8 cellular contexts compared by ENCODE assay signal in the genomic region with DNA sequence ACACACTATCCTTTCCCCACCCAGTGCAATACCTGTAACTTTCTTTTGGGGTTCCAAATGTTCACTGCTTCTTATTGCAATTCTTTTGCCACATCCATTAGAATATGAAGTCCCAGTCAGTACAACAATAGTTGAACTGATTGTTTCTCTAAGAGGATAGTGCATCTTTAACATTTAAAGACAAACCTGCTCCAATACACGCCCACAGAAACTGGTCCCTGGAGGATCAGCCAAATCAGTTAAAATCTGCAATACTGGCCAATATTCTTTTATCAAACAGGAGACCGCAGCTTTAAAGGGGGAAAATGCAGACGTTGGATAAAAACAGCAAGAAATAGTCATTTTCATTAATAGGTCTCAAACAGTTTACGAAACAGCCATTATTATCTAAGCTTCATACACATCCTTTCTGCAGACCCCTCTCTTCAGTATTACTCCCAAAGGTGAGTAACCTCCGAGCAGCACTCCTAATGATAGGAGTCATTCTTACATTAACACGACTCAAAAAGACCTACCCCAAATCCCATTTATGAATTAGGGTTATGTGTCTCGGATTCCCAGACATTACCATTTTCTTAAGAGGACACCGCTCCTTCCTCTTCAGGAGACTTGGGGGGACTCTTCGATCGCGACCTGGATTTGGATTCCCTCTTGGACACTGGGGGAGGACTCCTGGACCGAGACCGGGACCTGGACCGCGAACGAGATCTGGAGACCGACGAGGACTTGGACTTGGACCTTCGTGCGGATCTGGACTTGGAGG. TPM values are rescaled to one million over a fixed set of nuclear protein-coding genes. Genes with fewer than 3 reads are reported as not detected.
A peak's percentile ranks its signal among the peaks of the same experiment; 100 is the strongest.
DNase-seq lines count a peak whose midpoint lies in the region; ATAC-seq and TF ChIP-seq lines count a peak whose summit lies in the region.

No MANE protein-coding gene starts in this region.

- H3K4me3 ChIP-seq in Caco-2 (ENCODE audit: low read depth, low read length) (peak overlapping the region; percentile 97), duodenal mucosa (ENCODE audit: low read depth in 1 of 2, low read length in 2 of 2) (peak overlapping the region; percentile 95 to 97), neural progenitor cell (peak overlapping the region; percentile 90)

- H3F3A ChIP-seq in neural progenitor cell (ENCODE audit: low read depth): peaks cover 69% of the 10 kb centered on the region

- H3K9me3 Mint-ChIP-seq in Caco-2 (ENCODE audit: unreplicated experiment) (no peaks in the 10 kb centered on the region), neural progenitor cell (no peaks in the 10 kb centered on the region)

- peaks cover 18% of the 10 kb centered on the region for H3K4me1 ChIP-seq in Caco-2
- peaks cover 42 to 50% of the 10 kb centered on the region in 2 donors for H3K4me1 ChIP-seq in duodenal mucosa (ENCODE audit: control insufficient read depth in 1 of 2, insufficient read depth in 2 of 2, low read length in 2 of 2)
- peaks cover 27% of the 10 kb centered on the region for H3K4me1 ChIP-seq in neural progenitor cell

- POLR2A ChIA-PET in Caco-2 (lab: Charles Lee): interaction anchor here (0.7 to 1.1 kb wide), 2 partner anchors 8 to 555 kb away, joined by 4 to 9 read pairs; no protein-coding TSS in a partner anchor

- H2AFZ ChIP-seq in neural progenitor cell (replicated peaks): no peak overlapping the region

- H3K4me1 Mint-ChIP-seq in Caco-2 (ENCODE audit: low read depth, unreplicated experiment) (peaks cover 21% of the 10 kb centered on the region), neural progenitor cell (peaks cover 48% of the 10 kb centered on the region)

- H3K4me3 Mint-ChIP-seq in Caco-2 (ENCODE audit: unreplicated experiment) (peak overlapping the region; percentile 96), neural progenitor cell (peak overlapping the region; percentile 99)

- peak overlapping the region; percentile 98 for H3K4me2 ChIP-seq in neural progenitor cell

- BruUV-seq in Caco-2 (replicated peaks; lab: Mats Ljungman, UMichigan): no TSS peak

- H3K9ac ChIP-seq in duodenal mucosa (ENCODE audit: low read depth in 1 of 2, low read length in 2 of 2) (peak overlapping the region; percentile 95 to 99), neural progenitor cell (peak overlapping the region; percentile 93)

- intact Hi-C loops in Caco-2 (cut with micrococcal nuclease; ENCODE audit: unreplicated experiment): no loop called here

- peaks cover 79% of the 10 kb centered on the region for H3K79me2 ChIP-seq in neural progenitor cell (ENCODE audit: low read depth)

- H3K27me3 Mint-ChIP-seq in Caco-2 (ENCODE audit: insufficient read depth, unreplicated experiment) (no peaks in the 10 kb centered on the region), neural progenitor cell (ENCODE audit: insufficient read depth, low read depth) (peaks cover 4% of the 10 kb centered on the region)

- no peak for DNase-seq in Caco-2
- peak; percentile 65 for DNase-seq in NCI-H69 (lab: John Stamatoyannopoulos, UW)
- no peak for DNase-seq in neural progenitor cell (ENCODE audit: low spot score)
- no peak for DNase-seq in COLO829 (ENCODE audit: low spot score)

- CTCF ChIA-PET in Caco-2 (lab: Charles Lee): interaction anchor here (1.4 kb wide), 1 partner anchor 8 kb away, joined by 4 read pairs; the partner anchor contains the start of gene METTL23

- peaks cover 82% of the 10 kb centered on the region for H3K36me3 Mint-ChIP-seq in Caco-2 (ENCODE audit: insufficient read depth, unreplicated experiment)
- peaks cover 28% of the 10 kb centered on the region for H3K36me3 Mint-ChIP-seq in neural progenitor cell

- H3K27ac ChIP-seq in duodenal mucosa (ENCODE audit: low read depth, low read length) (peak overlapping the region; percentile 97), neural progenitor cell (no peak overlapping the region)

- H3K9me3 ChIP-seq in Caco-2: no peaks in the 10 kb centered on the region
- H3K9me3 ChIP-seq in duodenal mucosa (ENCODE audit: control insufficient read depth in 1 of 2, low read length in 2 of 2): no peaks in the 10 kb centered on the region
- H3K9me3 ChIP-seq in neural progenitor cell (ENCODE audit: low read depth): no peaks in the 10 kb centered on the region

- ATAC-seq in GM21447 (IDR thresholded peaks at IDR 0.05; ENCODE audit: unreplicated experiment) (no peak), GM19397 (IDR thresholded peaks at IDR 0.05; ENCODE audit: unreplicated experiment) (no peak), GM18870 (IDR thresholded peaks at IDR 0.05; ENCODE audit: unreplicated experiment) (no peak)

- H3K27ac Mint-ChIP-seq in Caco-2 (ENCODE audit: unreplicated experiment) (peak overlapping the region; percentile 96), neural progenitor cell (peak overlapping the region; percentile 99)

- H3K27me3 ChIP-seq in Caco-2 (replicated peaks; ENCODE audit: control insufficient read depth, insufficient read depth, low read length): no peaks in the 10 kb centered on the region
- no peaks in the 10 kb centered on the region for H3K27me3 ChIP-seq in duodenal mucosa (ENCODE audit: control insufficient read depth in 1 of 2, insufficient read depth in 2 of 2, low read length in 2 of 2)
- no peaks in the 10 kb centered on the region for H3K27me3 ChIP-seq in neural progenitor cell

- H3K36me3 ChIP-seq in Caco-2 (ENCODE audit: control insufficient read depth, insufficient read depth, low read length) (peaks cover 11% of the 10 kb centered on the region), duodenal mucosa (ENCODE audit: control insufficient read depth in 1 of 2, insufficient read depth in 2 of 2, low read length in 2 of 2) (peaks cover 38 to 47% of the 10 kb centered on the region in 2 donors), neural progenitor cell (peaks cover 35% of the 10 kb centered on the region)

- TF ChIP-seq CTCF in Caco-2 (IDR thresholded peaks at IDR 0.05; ENCODE audit: insufficient read depth in 1 of 2, low read depth in 1 of 2, low read length in 1 of 2, severe bottlenecking in 1 of 2, unreplicated experiment in 1 of 2) (no peak), neural progenitor cell (IDR thresholded peaks at IDR 0.05) (no peak)

- peaks cover 46% of the 10 kb centered on the region for H4K20me1 ChIP-seq in neural progenitor cell (ENCODE audit: low read depth)

RNA-seq across cellular contexts. Expression of gene SRSF2, which starts 1.4 kb away (rescaled TPM):
- total RNA-seq in Caco-2 (2022) (349 and 356 TPM in 2 replicates), neural progenitor cell (ENCODE audit: low replicate concordance) (329 and 333 TPM in 2 replicates)

RNA-seq across cellular contexts. Expression of gene MFSD11, which starts 2.2 kb away (rescaled TPM):
- total RNA-seq in Caco-2 (2022) (40.4 and 47.5 TPM in 2 replicates), neural progenitor cell (ENCODE audit: low replicate concordance) (22.5 and 25.7 TPM in 2 replicates)

RNA-seq across cellular contexts. Expression of gene METTL23, which starts 9.1 kb away (rescaled TPM):
- 37.7 and 38.8 TPM in 2 replicates for total RNA-seq in Caco-2 (2022)
- 38.1 and 40.4 TPM in 2 replicates for total RNA-seq in neural progenitor cell (ENCODE audit: low replicate concordance)

RNA-seq across cellular contexts. Expression of gene JMJD6, which starts 9.4 kb away (rescaled TPM):
- total RNA-seq in Caco-2 (2022) (37.4 and 48.2 TPM in 2 replicates), neural progenitor cell (ENCODE audit: low replicate concordance) (8.7 and 11.6 TPM in 2 replicates)

RNA-seq across cellular contexts. Expression of gene MXRA7, which starts 25.0 kb away (rescaled TPM):
- 66.8 and 70.2 TPM in 2 replicates for total RNA-seq in Caco-2 (2022)
- 54.6 and 55.4 TPM in 2 replicates for total RNA-seq in neural progenitor cell (ENCODE audit: low replicate concordance)
